25 cellular contexts compared by ENCODE assay signal in the genomic region with DNA sequence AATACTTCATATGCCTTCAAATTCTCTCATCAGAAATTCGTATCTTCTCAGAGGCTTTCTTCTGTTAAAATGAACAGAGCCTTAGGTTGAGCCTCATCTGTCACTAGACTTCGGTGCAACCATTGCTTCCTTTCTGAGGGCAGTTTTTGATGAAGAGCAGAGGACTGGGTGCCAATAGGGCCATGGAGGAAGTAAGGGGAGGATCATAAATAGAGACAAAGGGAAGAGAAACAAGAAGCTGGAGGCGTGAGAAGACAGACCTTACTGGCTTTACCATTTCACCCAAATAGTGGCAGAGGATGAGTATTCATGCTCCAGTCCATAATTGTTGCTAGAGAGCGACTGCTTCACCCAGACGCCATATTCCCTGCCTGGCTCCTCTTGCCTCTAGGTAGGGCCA.
"Had no signal": no experiment of that assay in that cellular context is flagged by ENCODE, and none has a peak within 500 bp of the region (broad histone marks: within the 10 kb centered on the region; RNA-seq: fewer than 3 reads in every experiment).

No MANE protein-coding gene starts in this region.

- H3K27me3 ChIP-seq: hepatocyte, ovary, right lobe of liver, thyroid gland, vagina had no signal

- H3K4me3 ChIP-seq: esophagus squamous epithelium, gastroesophageal sphincter, hepatocyte, left ventricle myocardium inferior, lower lobe of right lung, neural progenitor cell, ovary, psoas muscle, right lobe of liver, suprapubic skin, thyroid gland, vagina had no signal

- H3K4me1 ChIP-seq: esophagus squamous epithelium, gastroesophageal sphincter, left ventricle myocardium inferior, lower lobe of right lung, neural progenitor cell, psoas muscle, suprapubic skin, thyroid gland, vagina had no signal

- H3K9me3 ChIP-seq: esophagus squamous epithelium, gastroesophageal sphincter, left ventricle myocardium inferior, lower lobe of right lung, ovary, psoas muscle, right lobe of liver, suprapubic skin, thyroid gland, vagina had no signal

- H3K27ac ChIP-seq: esophagus squamous epithelium, gastroesophageal sphincter, hepatocyte, left ventricle myocardium inferior, lower lobe of right lung, neural progenitor cell, ovary, psoas muscle, right lobe of liver, suprapubic skin, thyroid gland, vagina had no signal

- FAIRE-seq: kidney had no signal

- DNase-seq: dermis blood vessel endothelial cell; esophagus squamous epithelium; foreskin fibroblast; kidney; left cardiac atrium; left ventricle myocardium inferior; lower lobe of right lung; mesenchymal stem cell; midbrain; nucleus accumbens; ovary; psoas muscle; retina; right lobe of liver; stimulated activated CD4-positive, alpha-beta T cell treated with anti-CD3 and anti-CD28 coated beads, Interleukin-4, amount 100 ng/mL, for 1 hour; stimulated activated CD8-positive, alpha-beta memory T cell treated with anti-CD3 and anti-CD28 coated beads, Interleukin-4, amount 100 ng/mL, for 48 hours; stimulated activated naive CD8-positive, alpha-beta T cell treated with anti-CD3 and anti-CD28 coated beads, Interleukin-15, Interleukin-2, amounts not matched to agents 100 U/mL and 50 U/mL, for 24 hours; thyroid gland had no signal

- ATAC-seq: gastroesophageal sphincter; left cardiac atrium; natural killer cell treated with Interleukin-12 subunit alpha and Interleukin-12 subunit beta and Interleukin-15 and Interleukin-18, amount 100 ng/mL, for 72 hours; psoas muscle; right lobe of liver; stimulated activated effector memory CD8-positive, alpha-beta T cell treated with anti-CD3 and anti-CD28 coated beads, Interleukin-12 subunit alpha, Interleukin-12 subunit beta, amount 100 ng/mL, for 72 hours; stimulated activated naive CD8-positive, alpha-beta T cell treated with anti-CD3 and anti-CD28 coated beads, Interleukin-15, Interleukin-2, amounts not matched to agents 100 U/mL and 50 U/mL, for 24 hours had no signal

- H3K36me3 ChIP-seq: esophagus squamous epithelium, gastroesophageal sphincter, left ventricle myocardium inferior, lower lobe of right lung, neural progenitor cell, ovary, right lobe of liver, suprapubic skin, thyroid gland, vagina had no signal
